10 cellular contexts compared by ENCODE assay signal in genomic region chr7:116229359-116229758, GRCh38. TPM values are rescaled to one million over a fixed set of nuclear protein-coding genes. Genes with fewer than 3 reads are reported as not detected.
DNase-seq lines count a peak whose midpoint lies in the region; ATAC-seq, FAIRE-seq and TF ChIP-seq lines count a peak whose summit lies in the region.
"Had no signal": no experiment of that assay in that cellular context is flagged by ENCODE, and none has a peak within 500 bp of the region (broad histone marks: within the 10 kb centered on the region; RNA-seq: fewer than 3 reads in every experiment).

No MANE protein-coding gene starts in this region.

- H3K27me3 ChIP-seq in sigmoid colon (no peaks in the 10 kb centered on the region), HepG2 (ENCODE audit: control insufficient read depth in 1 of 2, insufficient read depth in 2 of 2, low read length in 2 of 2) (no peaks in the 10 kb centered on the region)

- CTCF ChIA-PET in HepG2 (lab: Yijun Ruan, JAX; ENCODE audit: low intra/inter-chr PET ratio, low total read pairs): no interaction called here

- H4K20me1 ChIP-seq in HepG2 (ENCODE audit: insufficient read depth, low read length): no peaks in the 10 kb centered on the region

- no peak for DNase-seq in SK-N-MC (ENCODE audit: low read depth, low spot score)
- no peak for DNase-seq in sigmoid colon
- no peak for DNase-seq in HepG2 (ENCODE audit: low spot score)
- no peak for DNase-seq in effector CD4-positive, alpha-beta T cell
- no peak for DNase-seq in NCI-H774 (lab: John Stamatoyannopoulos, UW)
- no peak for DNase-seq in NCI-H1105 (lab: John Stamatoyannopoulos, UW)
- DNase-seq: naive B cell, NCI-H2171 had no signal

- POLR2A ChIA-PET in HepG2 (lab: Yijun Ruan, JAX): no interaction called here

- H3K36me3 ChIP-seq in SK-N-MC (ENCODE audit: insufficient read depth, low read length) (0 out of 2 replicates have a peak, but pooled peaks cover 3% of the 10 kb centered on the region), sigmoid colon (no peaks in the 10 kb centered on the region), HepG2 (replicated peaks in 1 of 2; ENCODE audit: control insufficient read depth in 1 of 2, insufficient read depth in 2 of 2, low read length in 2 of 2) (no peaks in the 10 kb centered on the region)

- no peak overlapping the region for H3K4me2 ChIP-seq in HepG2 (ENCODE audit: low read depth, low read length)

- H3K4me1 ChIP-seq in sigmoid colon: peaks cover 0 to 96% (median 74%) of the 10 kb centered on the region in 4 donors
- H3K4me1 ChIP-seq in HepG2 (ENCODE audit: insufficient read depth, low read length): peaks cover 28% of the 10 kb centered on the region

- H3K9me3 ChIP-seq in SK-N-MC (ENCODE audit: low read depth, low read length): peaks cover 6% of the 10 kb centered on the region; the same call in 1 of the 2 replicates
- no peaks in the 10 kb centered on the region for H3K9me3 ChIP-seq in sigmoid colon
- H3K9me3 ChIP-seq in HepG2 (ENCODE audit: low read length): no peaks in the 10 kb centered on the region

- FAIRE-seq in HepG2 (lab: Jason Lieb, UNC): no peak

- no peak for TF ChIP-seq POLR2A in sigmoid colon (IDR thresholded peaks at IDR 0.05)
- no peak for TF ChIP-seq POLR2A in HepG2 (IDR thresholded peaks at IDR 0.05; ENCODE audit: insufficient read depth in 1 of 2, low read depth in 2 of 2, low read length in 2 of 2)

- no peak overlapping the region for H2AFZ ChIP-seq in HepG2 (ENCODE audit: low read length)

- peak overlapping the region; percentile 97 for H3K27ac ChIP-seq in SK-N-MC
- H3K27ac ChIP-seq in sigmoid colon: peak overlapping the region; percentile 77 to 97 (median 94)
- H3K27ac ChIP-seq in HepG2 (ENCODE audit: extremely low read length, insufficient read depth, low read length): no peak overlapping the region

- in situ Hi-C loops in HepG2 (cut with HindIII; ENCODE audit: extremely low pct_ligation_motif_present, low pct_unique_long_range_greater_than_20kb): no loop called here

- no peak overlapping the region for H3K4me3 ChIP-seq in SK-N-MC
- H3K4me3 ChIP-seq in sigmoid colon: no peak overlapping the region
- H3K4me3 ChIP-seq in HepG2 (replicated peaks in 1 of 3; ENCODE audit: insufficient read depth in 1 of 3, low read depth in 2 of 3, low read length in 3 of 3): no peak overlapping the region

- H3K79me2 ChIP-seq in HepG2 (ENCODE audit: insufficient read depth, low read length): peaks cover 4% of the 10 kb centered on the region

- TF ChIP-seq CTCF in sigmoid colon (IDR thresholded peaks at IDR 0.05): no peak
- TF ChIP-seq CTCF in HepG2 (CRISPR knock-in tag; IDR thresholded peaks at IDR 0.05): no peak

- TF ChIP-seq EP300 in sigmoid colon (IDR thresholded peaks at IDR 0.05) (no peak), HepG2 (IDR thresholded peaks at IDR 0.05; ENCODE audit: low read depth in 2 of 2, low read length in 2 of 2) (no peak), HepG2 (CRISPR knock-in tag; IDR thresholded peaks at IDR 0.05; ENCODE audit: borderline replicate concordance) (no peak)

- BruUV-seq in HepG2 (replicated peaks; lab: Mats Ljungman, UMichigan): no TSS peak

- TF ChIP-seq RAD21 in HepG2 (CRISPR knock-in tag; IDR thresholded peaks at IDR 0.05): no peak

- H3K9ac ChIP-seq in SK-N-MC (ENCODE audit: insufficient read length) (peak overlapping the region; percentile 14), HepG2 (ENCODE audit: insufficient read depth, low read depth, low read length) (no peak overlapping the region)

- intact Hi-C loops in sigmoid colon (cut with DNase I): no loop called here
- intact Hi-C loops in HepG2 (cut with micrococcal nuclease; ENCODE audit: unreplicated experiment): no loop called here

- ATAC-seq in GM19023 (IDR thresholded peaks at IDR 0.05; ENCODE audit: unreplicated experiment): peak; percentile 46
- ATAC-seq in HG02759 (IDR thresholded peaks at IDR 0.05; ENCODE audit: unreplicated experiment): peak; percentile 46
- no peak for ATAC-seq in HepG2

TF ChIP-seq in HepG2, 621 proteins besides CTCF, POLR2A, EP300 and RAD21 (continues in another document):
- TF ChIP-seq ZNF619 (CRISPR knock-in tag; IDR thresholded peaks at IDR 0.05) (no peak), CERS6 (CRISPR knock-in tag; IDR thresholded peaks at IDR 0.05) (no peak), GPN1 (CRISPR knock-in tag; IDR thresholded peaks at IDR 0.05; ENCODE audit: borderline replicate concordance) (no peak), HMGXB3 (CRISPR knock-in tag; IDR thresholded peaks at IDR 0.05; ENCODE audit: borderline replicate concordance) (no peak), SIX4 (CRISPR knock-in tag; IDR thresholded peaks at IDR 0.05) (no peak), TMF1 (CRISPR knock-in tag; IDR thresholded peaks at IDR 0.05; ENCODE audit: low read depth) (no peak)

RNA-seq across cellular contexts. Expression of gene TES, which starts 19.0 kb away (rescaled TPM):
- total RNA-seq in sigmoid colon (100 to 1,000 TPM; 289 to 514 (median 341) TPM), HepG2 (2016; rRNA removed; fragmentation: Illumina TruSeq; extraction: Trizol) (21.6 and 24.7 TPM in 2 replicates)
- polyA plus RNA-seq in sigmoid colon (10 to 100 TPM; 53.5 to 80.7 (median 64.3) TPM), HepG2 (2011; rRNA removed) (17.6 and 23.0 TPM in 2 replicates)
- total RNA-seq in HepG2 (2016; cell fraction: cytosol; rRNA removed; fragmentation: Illumina TruSeq; extraction: Trizol; ENCODE audit: low read depth): 5.7 and 7.0 TPM in 2 replicates
- total RNA-seq in HepG2 (2016; cell fraction: insoluble cytoplasmic fraction; rRNA removed; fragmentation: Illumina TruSeq; extraction: Trizol): 20.1 and 24.8 TPM in 2 replicates
- total RNA-seq in HepG2 (2016; cell fraction: membrane; rRNA removed; fragmentation: Illumina TruSeq; extraction: Trizol): 13.3 and 15.7 TPM in 2 replicates
- total RNA-seq in HepG2 (2016; cell fraction: nucleus; rRNA removed; fragmentation: Illumina TruSeq; extraction: Trizol): 19.2 and 19.9 TPM in 2 replicates
- 10.5 and 12.4 TPM in 2 replicates for polyA plus RNA-seq in HepG2 (2011; cell fraction: cytosol; rRNA removed)
- 15.2 and 17.8 TPM in 2 replicates for polyA plus RNA-seq in HepG2 (2011; cell fraction: nucleus; rRNA removed)
- 11.3 and 12.6 TPM in 2 replicates for polyA plus RNA-seq in HepG2 (2012)
- polyA plus RNA-seq in HepG2 (2016; cell fraction: cytosol; fragmentation: Illumina TruSeq; extraction: Trizol; ENCODE audit: low read depth): 5.5 and 6.1 TPM in 2 replicates
- polyA plus RNA-seq in HepG2 (2016; cell fraction: insoluble cytoplasmic fraction; fragmentation: Illumina TruSeq; extraction: Trizol; ENCODE audit: low read depth): 24.3 and 25.3 TPM in 2 replicates
- polyA plus RNA-seq in HepG2 (2016; cell fraction: membrane; fragmentation: Illumina TruSeq; extraction: Trizol; ENCODE audit: low read depth): 9.3 and 11.9 TPM in 2 replicates
- 18.5 and 18.7 TPM in 2 replicates for polyA plus RNA-seq in HepG2 (2016; cell fraction: nucleus; fragmentation: Illumina TruSeq; extraction: Trizol; ENCODE audit: insufficient read depth, low read depth)
- 13.6 and 60.4 TPM in 2 replicates for polyA minus RNA-seq in HepG2 (2011; rRNA and poly(A)+ RNA removed; ENCODE audit: low replicate concordance)
- 10.0 and 10.8 TPM in 2 replicates for polyA minus RNA-seq in HepG2 (2011; cell fraction: cytosol; rRNA and poly(A)+ RNA removed)
- polyA minus RNA-seq in HepG2 (2011; cell fraction: nucleus; rRNA and poly(A)+ RNA removed): 21.8 and 25.9 TPM in 2 replicates

Comparison
In these comparisons a context has a peak if more than half of its experiments do, and no peak if none do; other contexts are left out.
1. RNA of gene TES, which starts 19.0 kb away (total RNA-seq): 289 to 514 TPM in sigmoid colon; 5.7 to 24.8 TPM in HepG2; every median in the first group is over 10 times any median in the second.